8 cellular contexts compared by ENCODE assay signal in the genomic region with DNA sequence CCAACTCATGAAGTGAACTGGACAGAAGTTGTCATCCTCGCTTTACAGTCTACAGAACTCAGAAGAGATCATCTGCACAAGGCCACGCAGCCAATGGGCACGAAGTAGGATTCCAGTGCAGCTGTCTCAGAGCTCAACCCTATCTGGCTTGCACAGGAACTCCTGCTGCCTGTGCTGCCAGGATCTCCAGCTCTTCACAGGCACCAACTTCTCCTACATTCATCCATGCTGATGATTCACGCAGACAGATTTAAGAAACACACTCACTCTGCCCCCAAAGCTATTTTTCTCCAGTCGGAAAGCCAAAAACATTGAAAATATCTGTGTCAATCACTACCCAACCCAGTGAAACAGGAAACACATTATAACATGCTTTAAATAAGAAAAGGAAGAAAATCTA.
DNase-seq lines count a peak whose midpoint lies in the region; ATAC-seq and TF ChIP-seq lines count a peak whose summit lies in the region.

No MANE protein-coding gene starts in this region.

- ATAC-seq in gastroesophageal sphincter, result peak; percentile 75
- peak; percentile 99 for ATAC-seq in psoas muscle
- no peak for ATAC-seq in GM21360 (IDR thresholded peaks at IDR 0.05; ENCODE audit: unreplicated experiment)
- no peak for ATAC-seq in HG02973 (IDR thresholded peaks at IDR 0.05; ENCODE audit: unreplicated experiment)

- no peak for TF ChIP-seq EP300 in gastroesophageal sphincter (IDR thresholded peaks at IDR 0.05)

- 2 to 15% methylated on average over 4 to 5 of the region's 5 CpGs for WGBS in gastroesophageal sphincter (ENCODE audit: low coverage in 1 of 2), 2 donors
- WGBS in psoas muscle, 3 donors, result 2 to 7% (median 5%) methylated on average over 5 of the region's 5 CpGs

- H3K4me3 ChIP-seq in SJSA1 (no peak overlapping the region), gastroesophageal sphincter (no peak overlapping the region), psoas muscle (peak overlapping the region; percentile 32)

- intact Hi-C loops in psoas muscle (cut with DNase I), result no loop called here

- H3K36me3 ChIP-seq in SJSA1 (no peaks in the 10 kb centered on the region), gastroesophageal sphincter (peaks cover 0 to 5% of the 10 kb centered on the region in 2 donors), psoas muscle (ENCODE audit: insufficient read depth in 1 of 2, low read depth in 1 of 2) (peaks cover 0 to 5% of the 10 kb centered on the region in 2 donors)

- no peaks in the 10 kb centered on the region for H3K9me3 ChIP-seq in SJSA1 (replicated peaks)
- no peaks in the 10 kb centered on the region for H3K9me3 ChIP-seq in gastroesophageal sphincter
- H3K9me3 ChIP-seq in psoas muscle, result no peaks in the 10 kb centered on the region

- TF ChIP-seq CTCF in gastroesophageal sphincter (IDR thresholded peaks at IDR 0.05), result no peak
- no peak for TF ChIP-seq CTCF in psoas muscle (IDR thresholded peaks at IDR 0.05)

- H3K27ac ChIP-seq in SJSA1, result peak overlapping the region; percentile 55
- H3K27ac ChIP-seq in gastroesophageal sphincter, result peak overlapping the region in 3 of 4 donors; percentile 64 to 73 (median 69)
- H3K27ac ChIP-seq in psoas muscle, result peak overlapping the region; percentile 94

- H3K27me3 ChIP-seq in SJSA1 (replicated peaks) (no peaks in the 10 kb centered on the region), gastroesophageal sphincter (no peaks in the 10 kb centered on the region), psoas muscle (ENCODE audit: insufficient read depth in 3 of 3, low read length in 2 of 3) (no peaks in the 10 kb centered on the region)

- peak; percentile 97 for DNase-seq in EH (ENCODE audit: low read depth)
- peak; percentile 58 to 63 for DNase-seq in SJSA1 (ENCODE audit: low read depth in 1 of 2, low spot score in 2 of 2)
- peak; percentile 71 to 87 for DNase-seq in psoas muscle
- no peak for DNase-seq in NCI-H2227 treated with DMSO at 0.1 percent for 48 hours (lab: John Stamatoyannopoulos, UW)
- DNase-seq in SKM-1 (lab: John Stamatoyannopoulos, UW; ENCODE audit: unreplicated experiment), result no peak

- TF ChIP-seq POLR2A in gastroesophageal sphincter (IDR thresholded peaks at IDR 0.05), result no peak

- H3K4me1 ChIP-seq in SJSA1 (replicated peaks), result peaks cover 52% of the 10 kb centered on the region
- peaks cover 17 to 70% (median 27%) of the 10 kb centered on the region in 3 donors for H3K4me1 ChIP-seq in gastroesophageal sphincter
- peaks cover 62% of the 10 kb centered on the region for H3K4me1 ChIP-seq in psoas muscle

Comparison
In these comparisons a context has a peak if more than half of its experiments do, and no peak if none do; other contexts are left out.
1. DNase-seq: peak in EH (single experiment), SJSA1 (2 of 2) and psoas muscle (2 of 2); none in NCI-H2227 treated with DMSO at 0.1 percent for 48 hours (single experiment) and SKM-1 (single experiment).
2. ATAC-seq: peak in gastroesophageal sphincter (single experiment) and psoas muscle (4 of 4); none in GM21360 (single experiment) and HG02973 (single experiment).
3. Peak in every context shown above with its lines, with median percentiles within 50 percentile points of each other: H3K27ac ChIP-seq.